ENCODE assay signal across 17 cellular contexts in genomic region chr6:151118453-151119123, GRCh38.
"Had no signal": no experiment of that assay in that cellular context is flagged by ENCODE, and none has a peak within 500 bp of the region (broad histone marks: within the 10 kb centered on the region; RNA-seq: fewer than 3 reads in every experiment).

No MANE protein-coding gene starts in this region.

- H3K9me3 Mint-ChIP-seq: activated naive CD8-positive, alpha-beta T cell treated with anti-CD3 and anti-CD28 coated beads for 36 hours; activated T-cell treated with anti-CD3 and anti-CD28 coated beads, Interleukin-2, amount 50 U/mL, for 4 hours; naive B cell had no signal

- H3K4me1 Mint-ChIP-seq: activated naive CD8-positive, alpha-beta T cell treated with anti-CD3 and anti-CD28 coated beads for 36 hours; naive B cell had no signal

- H3K27ac Mint-ChIP-seq: activated naive CD8-positive, alpha-beta T cell treated with anti-CD3 and anti-CD28 coated beads for 36 hours had no signal

- H3K27me3 Mint-ChIP-seq: activated naive CD8-positive, alpha-beta T cell treated with anti-CD3 and anti-CD28 coated beads for 36 hours; naive B cell had no signal

- H3K27me3 ChIP-seq: brain microvascular endothelial cell, esophagus muscularis mucosa, suprapubic skin, upper lobe of left lung had no signal

- H3K36me3 ChIP-seq: brain microvascular endothelial cell, esophagus muscularis mucosa, suprapubic skin, upper lobe of left lung had no signal

- H3K4me3 ChIP-seq: esophagus muscularis mucosa, suprapubic skin, upper lobe of left lung had no signal

- H3K4me1 ChIP-seq: suprapubic skin had no signal

- H3K36me3 Mint-ChIP-seq: activated naive CD8-positive, alpha-beta T cell treated with anti-CD3 and anti-CD28 coated beads for 36 hours; naive B cell had no signal

- ATAC-seq: activated T-cell treated with anti-CD3 and anti-CD28 coated beads, Interleukin-2, amount 50 U/mL, for 4 hours; stimulated activated naive CD8-positive, alpha-beta T cell treated with anti-CD3 and anti-CD28 coated beads, Interleukin-15, Interleukin-2, amounts not matched to agents 100 U/mL and 50 U/mL, for 24 hours had no signal

- H3K27ac ChIP-seq: brain microvascular endothelial cell, esophagus muscularis mucosa, suprapubic skin, upper lobe of left lung had no signal

- H3K9me3 ChIP-seq: esophagus muscularis mucosa, suprapubic skin, upper lobe of left lung had no signal

- H3K4me3 Mint-ChIP-seq: activated naive CD8-positive, alpha-beta T cell treated with anti-CD3 and anti-CD28 coated beads for 36 hours; activated T-cell treated with anti-CD3 and anti-CD28 coated beads, Interleukin-2, amount 50 U/mL, for 4 hours; naive B cell had no signal

- DNase-seq: activated CD4-positive, alpha-beta T cell treated with anti-CD3 and anti-CD28 coated beads for 1 hour; activated CD4-positive, alpha-beta T cell treated with anti-CD3 and anti-CD28 coated beads, Interleukin-2, amount 50 U/mL, for 48 hours; activated gamma-delta T cell treated with Interleukin-2 at 50 U/mL for 16 hours; activated naive CD8-positive, alpha-beta T cell treated with anti-CD3 and anti-CD28 coated beads for 36 hours; activated T-cell treated with anti-CD3 and anti-CD28 coated beads, Interleukin-2, amount 50 U/mL, for 4 hours; brain microvascular endothelial cell; cerebellar nuclear complex; dermis blood vessel endothelial cell; glutamatergic neuron; naive B cell; stimulated activated CD4-positive, alpha-beta T cell treated with anti-CD3 and anti-CD28 coated beads, Interleukin-4, amount 100 ng/mL, for 1 hour; stimulated activated CD8-positive, alpha-beta memory T cell treated with anti-CD3 and anti-CD28 coated beads, Interleukin-4, amount 100 ng/mL, for 48 hours; stimulated activated naive CD8-positive, alpha-beta T cell treated with anti-CD3 and anti-CD28 coated beads, Interleukin-15, Interleukin-2, amounts not matched to agents 100 U/mL and 50 U/mL, for 24 hours; SW 1271; upper lobe of left lung had no signal
